In the genomic region with DNA sequence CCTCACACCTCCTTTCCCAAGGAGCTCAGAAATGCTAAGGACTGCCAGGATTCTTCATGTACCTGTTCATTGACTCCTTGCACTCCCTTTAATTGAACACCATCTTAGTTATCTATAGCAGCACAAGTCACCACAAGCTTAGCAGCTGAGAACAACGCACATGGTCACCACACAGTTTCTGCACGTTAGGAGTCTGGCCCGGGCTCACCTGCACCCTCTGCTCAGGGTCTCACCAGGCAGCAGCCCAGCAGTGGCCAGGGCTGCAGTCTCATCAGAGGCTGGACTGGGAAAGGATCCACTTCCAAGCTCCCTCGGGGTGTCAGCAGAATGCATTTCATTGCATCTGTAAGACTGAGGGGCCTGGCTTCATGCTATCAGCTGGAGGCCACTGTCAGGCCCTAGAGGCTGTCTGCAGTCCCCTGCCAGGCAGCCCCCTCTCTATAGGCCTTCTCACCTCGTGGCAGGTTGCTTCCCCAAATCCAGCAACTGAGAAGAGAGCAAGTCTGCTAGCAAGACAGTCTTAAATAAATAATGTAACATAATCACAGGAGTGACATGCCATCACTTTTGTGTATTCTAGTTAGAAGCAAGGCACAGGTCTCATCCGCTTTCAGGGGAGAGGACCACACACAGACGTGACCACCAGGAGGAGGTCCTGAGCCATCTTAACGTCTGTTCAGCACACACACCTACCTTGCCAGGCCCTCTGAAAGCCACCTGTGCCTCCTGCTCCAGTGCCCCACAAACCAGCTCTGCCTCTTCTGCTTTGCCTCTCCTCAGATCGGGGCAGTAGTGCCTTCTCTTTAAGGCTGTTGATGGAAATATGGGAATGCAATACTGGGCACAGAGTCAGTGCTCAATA, we compare ENCODE assay signal across 12 cellular contexts.
DNase-seq lines count a peak whose midpoint lies in the region; ATAC-seq and TF ChIP-seq lines count a peak whose summit lies in the region.
"Had no signal": no experiment of that assay in that cellular context is flagged by ENCODE, and none has a peak within 500 bp of the region (broad histone marks: within the 10 kb centered on the region; RNA-seq: fewer than 3 reads in every experiment).

No MANE protein-coding gene starts in this region.

- intact Hi-C loops in activated CD4-positive, alpha-beta T cell treated with anti-CD3 and anti-CD28 coated beads for 36 hours (cut with DNase I, micrococcal nuclease) = loop anchor here in 1 of 2 experiments (2.0 kb wide), 1 partner anchor 135 kb away; no protein-coding TSS in a partner anchor
- intact Hi-C loops in posterior vena cava (cut with DNase I) = no loop called here

- H3K27ac Mint-ChIP-seq in activated CD4-positive, alpha-beta T cell treated with anti-CD3 and anti-CD28 coated beads for 36 hours = no peak overlapping the region
- H3K27ac Mint-ChIP-seq in immature natural killer cell = peak overlapping the region in 1 of 6 donors; percentile 9

- H3K27me3 ChIP-seq in H7 (ENCODE audit: control insufficient read depth, insufficient read depth, low read length) (no peaks in the 10 kb centered on the region), tibial nerve (no peaks in the 10 kb centered on the region)

- TF ChIP-seq EP300 in tibial nerve (IDR thresholded peaks at IDR 0.05) = no peak

- 75 to 90% methylated on average over 9 of the region's 9 CpGs for WGBS in tibial nerve, 2 donors

- DNase-seq in activated CD4-positive, alpha-beta T cell treated with anti-CD3 and anti-CD28 coated beads for 36 hours = peak; percentile 36
- DNase-seq in activated CD4-positive, alpha-beta T cell treated with anti-CD3 and anti-CD28 coated beads for 1 hour = no peak
- DNase-seq in H7 (peak; percentile 82), RPMI8226 (peak; percentile 88), posterior vena cava (ENCODE audit: low spot score) (peak; percentile 44), tibial nerve (ENCODE audit: low spot score in 2 of 2) (no peak), immature natural killer cell (no peak)
- DNase-seq: hippocampal formation, nucleus accumbens, OCI-M1 had no signal

- peaks cover 3% of the 10 kb centered on the region for H3K27me3 Mint-ChIP-seq in activated CD4-positive, alpha-beta T cell treated with anti-CD3 and anti-CD28 coated beads for 36 hours
- peaks cover 5 to 6% (median 6%) of the 10 kb centered on the region in 3 donors for H3K27me3 Mint-ChIP-seq in immature natural killer cell (ENCODE audit: low read depth in 3 of 3)

- no peak for TF ChIP-seq POLR2A in tibial nerve (IDR thresholded peaks at IDR 0.05)

- H3K27ac ChIP-seq in tibial nerve = no peak overlapping the region

- no peak overlapping the region for H3K4me3 Mint-ChIP-seq in activated CD4-positive, alpha-beta T cell treated with anti-CD3 and anti-CD28 coated beads for 36 hours
- no peak overlapping the region for H3K4me3 Mint-ChIP-seq in immature natural killer cell
- H3K4me3 Mint-ChIP-seq: central memory CD8-positive, alpha-beta T cell had no signal

- no peaks in the 10 kb centered on the region for H3K9me3 Mint-ChIP-seq in activated CD4-positive, alpha-beta T cell treated with anti-CD3 and anti-CD28 coated beads for 36 hours (ENCODE audit: low read depth)
- H3K9me3 Mint-ChIP-seq in immature natural killer cell = no peaks in the 10 kb centered on the region
- H3K9me3 Mint-ChIP-seq: central memory CD8-positive, alpha-beta T cell had no signal

- POLR2A ChIA-PET in activated CD4-positive, alpha-beta T cell treated with anti-CD3 and anti-CD28 coated beads for 36 hours (lab: Charles Lee) = no interaction called here

- H3K36me3 ChIP-seq in H7 (replicated peaks; ENCODE audit: control insufficient read depth, insufficient read depth, low read length) (no peaks in the 10 kb centered on the region), tibial nerve (no peaks in the 10 kb centered on the region)

- no peaks in the 10 kb centered on the region for H3K9me3 ChIP-seq in tibial nerve

- H3K4me1 ChIP-seq in tibial nerve = no peaks in the 10 kb centered on the region

- H3K4me1 Mint-ChIP-seq in activated CD4-positive, alpha-beta T cell treated with anti-CD3 and anti-CD28 coated beads for 36 hours = no peaks in the 10 kb centered on the region
- H3K4me1 Mint-ChIP-seq in immature natural killer cell = peaks cover 14 to 19% of the 10 kb centered on the region in 2 donors
- H3K4me1 Mint-ChIP-seq: central memory CD8-positive, alpha-beta T cell had no signal

- CTCF ChIA-PET in activated CD4-positive, alpha-beta T cell treated with anti-CD3 and anti-CD28 coated beads for 36 hours (lab: Charles Lee) = no interaction called here

- ATAC-seq in activated CD4-positive, alpha-beta T cell treated with anti-CD3 and anti-CD28 coated beads for 36 hours = no peak
- ATAC-seq in GM19395 (IDR thresholded peaks at IDR 0.05; ENCODE audit: unreplicated experiment) = no peak

- no peak for TF ChIP-seq CTCF in tibial nerve (IDR thresholded peaks at IDR 0.05)

- H3K4me3 ChIP-seq in H7 (ENCODE audit: insufficient read depth, low read depth, low read length) (no peak overlapping the region), tibial nerve (no peak overlapping the region)

- no peaks in the 10 kb centered on the region for H3K36me3 Mint-ChIP-seq in activated CD4-positive, alpha-beta T cell treated with anti-CD3 and anti-CD28 coated beads for 36 hours (ENCODE audit: low read depth)
- no peaks in the 10 kb centered on the region for H3K36me3 Mint-ChIP-seq in immature natural killer cell

Comparison
In these comparisons a context has a peak if more than half of its experiments do, and no peak if none do; other contexts are left out.
1. DNase-seq: peak in activated CD4-positive, alpha-beta T cell treated with anti-CD3 and anti-CD28 coated beads for 36 hours (single experiment), H7 (single experiment), RPMI8226 (single experiment) and posterior vena cava (single experiment); none in activated CD4-positive, alpha-beta T cell treated with anti-CD3 and anti-CD28 coated beads for 1 hour (single experiment), tibial nerve (0 of 2) and immature natural killer cell (0 of 3).